In the genomic region with DNA sequence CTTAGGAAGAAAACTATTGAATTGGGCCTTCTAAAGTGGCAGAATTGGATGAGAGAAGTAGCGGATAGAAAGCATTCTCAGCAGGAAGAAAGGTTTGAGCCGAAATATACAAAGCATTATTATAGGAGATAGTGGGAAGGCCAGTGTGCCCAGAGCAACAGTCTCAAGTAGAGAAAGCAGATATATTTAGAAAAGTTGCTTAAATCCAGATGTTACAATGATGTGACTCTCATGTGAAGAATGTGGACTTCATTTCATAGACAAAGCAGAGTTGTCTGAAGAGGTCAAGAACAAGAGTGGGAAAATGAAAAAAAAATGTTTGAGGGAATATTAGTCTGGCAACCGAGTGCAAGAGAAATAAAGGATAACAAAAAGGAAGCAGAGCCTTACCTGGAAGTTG, we compare ENCODE assay signal across 21 cellular contexts.
A peak's percentile ranks its signal among the peaks of the same experiment; 100 is the strongest.
DNase-seq lines count a peak whose midpoint lies in the region; ATAC-seq, FAIRE-seq and TF ChIP-seq lines count a peak whose summit lies in the region.
"Had no signal": no experiment of that assay in that cellular context is flagged by ENCODE, and none has a peak within 500 bp of the region (broad histone marks: within the 10 kb centered on the region; RNA-seq: fewer than 3 reads in every experiment).

No MANE protein-coding gene starts in this region.

- H3K27me3 ChIP-seq in astrocyte (ENCODE audit: insufficient read depth, low read length) (no peaks in the 10 kb centered on the region), stomach smooth muscle (ENCODE audit: control insufficient read depth in 1 of 2, insufficient read depth in 2 of 2, low read length in 2 of 2) (no peaks in the 10 kb centered on the region)
- H3K27me3 ChIP-seq: SJCRH30 had no signal

- H3K36me3 ChIP-seq in astrocyte (ENCODE audit: insufficient read depth, low read length) (no peaks in the 10 kb centered on the region), stomach smooth muscle (ENCODE audit: control insufficient read depth in 2 of 2, insufficient read depth in 2 of 2, low read length in 2 of 2) (peaks cover 3 to 4% of the 10 kb centered on the region in 2 donors)
- H3K36me3 ChIP-seq: prostate gland, SJCRH30 had no signal

- H3K27ac Mint-ChIP-seq in astrocyte (ENCODE audit: unreplicated experiment): peak overlapping the region; percentile 77
- H3K27ac Mint-ChIP-seq: immature natural killer cell; naive thymus-derived CD8-positive, alpha-beta T cell had no signal

- no peak overlapping the region for H3K4me2 ChIP-seq in astrocyte (ENCODE audit: low read length)

- H3K9me3 Mint-ChIP-seq in astrocyte (ENCODE audit: unreplicated experiment): no peaks in the 10 kb centered on the region
- H3K9me3 Mint-ChIP-seq: immature natural killer cell; naive thymus-derived CD8-positive, alpha-beta T cell had no signal

- no peak overlapping the region for H3K4me3 ChIP-seq in astrocyte (ENCODE audit: insufficient read depth, low read depth, low read length)
- no peak overlapping the region for H3K4me3 ChIP-seq in foreskin fibroblast (ENCODE audit: low read depth in 1 of 2, low read length in 2 of 2)
- H3K4me3 ChIP-seq in stomach smooth muscle (ENCODE audit: low read length in 2 of 2): no peak overlapping the region
- H3K4me3 ChIP-seq: lung, prostate gland, SJCRH30 had no signal

- no peaks in the 10 kb centered on the region for H3K27me3 Mint-ChIP-seq in astrocyte (ENCODE audit: low read depth, unreplicated experiment)

- H3K4me1 Mint-ChIP-seq in astrocyte (ENCODE audit: low read depth, unreplicated experiment): peaks cover 45% of the 10 kb centered on the region
- H3K4me1 Mint-ChIP-seq: immature natural killer cell; naive thymus-derived CD8-positive, alpha-beta T cell had no signal

- H3K79me2 ChIP-seq in astrocyte (ENCODE audit: insufficient read depth, low read length): no peaks in the 10 kb centered on the region

- H3K4me3 Mint-ChIP-seq in astrocyte (ENCODE audit: unreplicated experiment): no peak overlapping the region
- H3K4me3 Mint-ChIP-seq: immature natural killer cell; naive thymus-derived CD8-positive, alpha-beta T cell had no signal

- H3K36me3 Mint-ChIP-seq in astrocyte (ENCODE audit: low read depth, unreplicated experiment): peaks cover 2% of the 10 kb centered on the region
- H3K36me3 Mint-ChIP-seq: immature natural killer cell; naive thymus-derived CD8-positive, alpha-beta T cell had no signal

- TF ChIP-seq CTCF in astrocyte (IDR thresholded peaks at IDR 0.05; ENCODE audit: insufficient read depth, low read depth, low read length): no peak
- no peak for TF ChIP-seq CTCF in foreskin fibroblast (IDR thresholded peaks at IDR 0.05; ENCODE audit: low read depth, low read length)

- no peak overlapping the region for H2AFZ ChIP-seq in astrocyte (ENCODE audit: low read depth, low read length)

- H3K9me3 ChIP-seq in astrocyte (ENCODE audit: insufficient read depth, low read depth, low read length) (no peaks in the 10 kb centered on the region), stomach smooth muscle (ENCODE audit: control insufficient read depth in 2 of 2, low read length in 2 of 2) (no peaks in the 10 kb centered on the region)
- H3K9me3 ChIP-seq: prostate gland, SJCRH30 had no signal

- no peak for ATAC-seq in HG03432 (IDR thresholded peaks at IDR 0.05; ENCODE audit: unreplicated experiment)
- ATAC-seq in GM18868 (IDR thresholded peaks at IDR 0.05; ENCODE audit: unreplicated experiment): no peak
- ATAC-seq: naive thymus-derived CD8-positive, alpha-beta T cell; stimulated activated naive CD8-positive, alpha-beta T cell treated with anti-CD3 and anti-CD28 coated beads, Interleukin-15, Interleukin-2, amounts not matched to agents 100 U/mL and 50 U/mL, for 24 hours had no signal

- H4K20me1 ChIP-seq in astrocyte (ENCODE audit: insufficient read depth, low read length): no peaks in the 10 kb centered on the region

- H3K4me1 ChIP-seq in astrocyte (ENCODE audit: insufficient read depth, low read length) (peaks cover 5% of the 10 kb centered on the region), stomach smooth muscle (ENCODE audit: control insufficient read depth, insufficient read depth, low read length) (peaks cover 42% of the 10 kb centered on the region)
- H3K4me1 ChIP-seq: prostate gland, SJCRH30 had no signal

- no peak overlapping the region for H3K9ac ChIP-seq in astrocyte (ENCODE audit: low read length)
- H3K9ac ChIP-seq in stomach smooth muscle (ENCODE audit: low read length in 2 of 2): peak overlapping the region in 1 of 2 donors; percentile 27

- H3K27ac ChIP-seq in astrocyte (ENCODE audit: low read depth, low read length): no peak overlapping the region
- peak overlapping the region; percentile 26 for H3K27ac ChIP-seq in stomach smooth muscle (ENCODE audit: low read length)
- H3K27ac ChIP-seq: SJCRH30 had no signal

- DNase-seq in EL (peak; percentile 59), astrocyte (ENCODE audit: low read depth) (no peak), foreskin fibroblast (peak; percentile 73 to 84), C1 segment of cervical spinal cord (lab: John Stamatoyannopoulos, UW) (no peak), DMS153 treated with DMSO at 0.1 percent for 48 hours (lab: John Stamatoyannopoulos, UW; ENCODE audit: unreplicated experiment) (no peak)
- DNase-seq: activated CD8-positive, alpha-beta memory T cell treated with anti-CD3 and anti-CD28 coated beads for 24 hours; Calu3; cerebellar nuclear complex; GF-D8; H7; immature natural killer cell; KBM-7; naive thymus-derived CD8-positive, alpha-beta T cell; NCI-H526; SJCRH30; stimulated activated naive CD8-positive, alpha-beta T cell treated with anti-CD3 and anti-CD28 coated beads, Interleukin-15, Interleukin-2, amounts not matched to agents 100 U/mL and 50 U/mL, for 24 hours had no signal

- no peak for FAIRE-seq in astrocyte (lab: Jason Lieb, UNC)

Comparison
In these comparisons a context has a peak if more than half of its experiments do, and no peak if none do; other contexts are left out.
1. DNase-seq: peak in EL (single experiment) and foreskin fibroblast (2 of 2); none in astrocyte (single experiment), C1 segment of cervical spinal cord (0 of 14) and DMS153 treated with DMSO at 0.1 percent for 48 hours (single experiment).